36 cellular contexts compared by ENCODE assay signal in genomic region chr4:38135201-38135600, GRCh38.
"Had no signal": no experiment of that assay in that cellular context is flagged by ENCODE, and none has a peak within 500 bp of the region (broad histone marks: within the 10 kb centered on the region; RNA-seq: fewer than 3 reads in every experiment).

No MANE protein-coding gene starts in this region.

- H3K9me3 Mint-ChIP-seq: activated B cell treated with CpG ODN at 0.5 μM for 24 hours; activated CD4-positive, alpha-beta memory T cell treated with anti-CD3 and anti-CD28 coated beads, Interleukin-2, amount 10 ng/mL, durations not matched to agents 7 days and 5 days; activated T-helper 17 cell treated with anti-CD3 and anti-CD28 coated beads, Interleukin-2, amount 50 U/mL, for 72 hours; T-helper 1 cell treated with Interleukin-12 subunit alpha and Interleukin-12 subunit beta and Interleukin-4 antibody, amounts not matched to agents 30 μg/mL and 1 μg/mL, for 36 hours; T-helper 2 cell treated with Interferon-gamma antibody and Interleukin-4, amounts not matched to agents 5 μg/mL and 100 μg/mL, for 36 hours had no signal

- H3K9me3 ChIP-seq: MG63, Peyer's patch, SJSA1, SK-N-SH had no signal

- H3K27ac Mint-ChIP-seq: activated B cell treated with CpG ODN at 0.5 μM for 24 hours; activated CD4-positive, alpha-beta memory T cell treated with anti-CD3 and anti-CD28 coated beads, Interleukin-2, amount 10 ng/mL, durations not matched to agents 7 days and 5 days; activated CD8-positive, alpha-beta memory T cell treated with anti-CD3 and anti-CD28 coated beads, Interleukin-2, amount 10 ng/mL, durations not matched to agents 7 days and 5 days; activated naive CD8-positive, alpha-beta T cell treated with anti-CD3 and anti-CD28 coated beads for 36 hours; T-helper 1 cell treated with Interleukin-12 subunit alpha and Interleukin-12 subunit beta and Interleukin-4 antibody, amounts not matched to agents 30 μg/mL and 1 μg/mL, for 36 hours; T-helper 2 cell treated with Interferon-gamma antibody and Interleukin-4, amounts not matched to agents 5 μg/mL and 100 μg/mL, for 36 hours had no signal

- DNase-seq: activated B cell treated with CpG ODN at 0.5 μM for 24 hours; activated CD4-positive, alpha-beta memory T cell treated with anti-CD3 and anti-CD28 coated beads, Interleukin-2, amount 10 ng/mL, durations not matched to agents 7 days and 5 days; activated CD4-positive, alpha-beta T cell treated with anti-CD3 and anti-CD28 coated beads for 4 hours; activated CD4-positive, CD25-positive, alpha-beta regulatory T cell treated with anti-CD3 and anti-CD28 coated beads, Interleukin-2, amount 50 U/mL, for 72 hours; activated CD8-positive, alpha-beta memory T cell treated with anti-CD3 and anti-CD28 coated beads for 24 hours; activated CD8-positive, alpha-beta memory T cell treated with anti-CD3 and anti-CD28 coated beads, Interleukin-2, amount 10 ng/mL, durations not matched to agents 7 days and 5 days; activated CD8-positive, alpha-beta memory T cell treated with anti-CD3 and anti-CD28 coated beads, Interleukin-2, amount 50 U/mL, for 48 hours; activated effector memory CD4-positive, alpha-beta T cell treated with anti-CD3 and anti-CD28 coated beads, Interleukin-2, amount 50 U/mL, for 16 hours; activated naive CD4-positive, alpha-beta T cell; activated naive CD4-positive, alpha-beta T cell treated with anti-CD3 and anti-CD28 coated beads, Interleukin-2, amount 50 U/mL, for 16 hours; activated naive CD8-positive, alpha-beta T cell treated with anti-CD3 and anti-CD28 coated beads for 36 hours; activated T-cell treated with anti-CD3 and anti-CD28 coated beads, Interleukin-2, amount 50 U/mL, for 48 hours; amniotic stem cell; aorta; Kasumi-1; KG1; MG63; NCI-H1048; NCI-H1105 treated with DMSO at 0.1 percent for 48 hours; NCI-H1436; NCI-H1694; NCI-H1930; NCI-H2081 treated with DMSO at 0.1 percent for 48 hours; NCI-H226; NCI-H446 treated with DMSO at 0.1 percent for 48 hours; NCI-H69; NK-92 treated with Interleukin-12 subunit alpha and Interleukin-12 subunit beta, amount 100 ng/mL, for 24 hours; PC-3; Peyer's patch; RPMI8226; SHP77 treated with DMSO at 0.1 percent for 48 hours; SK-N-SH had no signal

- H3K36me3 ChIP-seq: MG63 had no signal

- H3K27me3 ChIP-seq: MG63, Peyer's patch, SJSA1 had no signal

- ATAC-seq: activated CD8-positive, alpha-beta memory T cell treated with anti-CD3 and anti-CD28 coated beads, Interleukin-2, amount 10 ng/mL, durations not matched to agents 7 days and 5 days; activated T-helper 17 cell treated with anti-CD3 and anti-CD28 coated beads, Interleukin-2, amount 50 U/mL, for 72 hours; PC-3 had no signal

- H3K27me3 Mint-ChIP-seq: activated B cell treated with CpG ODN at 0.5 μM for 24 hours; activated naive CD8-positive, alpha-beta T cell treated with anti-CD3 and anti-CD28 coated beads for 36 hours; activated T-helper 17 cell treated with anti-CD3 and anti-CD28 coated beads, Interleukin-2, amount 50 U/mL, for 72 hours had no signal

- H3K27ac ChIP-seq: SJSA1 had no signal

- H3K4me3 Mint-ChIP-seq: activated B cell treated with CpG ODN at 0.5 μM for 24 hours; activated CD4-positive, alpha-beta memory T cell treated with anti-CD3 and anti-CD28 coated beads, Interleukin-2, amount 10 ng/mL, durations not matched to agents 7 days and 5 days; activated CD8-positive, alpha-beta memory T cell treated with anti-CD3 and anti-CD28 coated beads, Interleukin-2, amount 10 ng/mL, durations not matched to agents 7 days and 5 days; activated naive CD8-positive, alpha-beta T cell treated with anti-CD3 and anti-CD28 coated beads for 36 hours; activated T-helper 17 cell treated with anti-CD3 and anti-CD28 coated beads, Interleukin-2, amount 50 U/mL, for 72 hours; T-helper 1 cell treated with Interleukin-12 subunit alpha and Interleukin-12 subunit beta and Interleukin-4 antibody, amounts not matched to agents 30 μg/mL and 1 μg/mL, for 36 hours; T-helper 2 cell treated with Interferon-gamma antibody and Interleukin-4, amounts not matched to agents 5 μg/mL and 100 μg/mL, for 36 hours had no signal

- H3K4me3 ChIP-seq: MG63, Peyer's patch, SJSA1 had no signal
